ENCODE assay signal across 20 cellular contexts in genomic region chr19:29014857-29015436, GRCh38.
DNase-seq lines count a peak whose midpoint lies in the region; ATAC-seq and TF ChIP-seq lines count a peak whose summit lies in the region.
"Had no signal": no experiment of that assay in that cellular context is flagged by ENCODE, and none has a peak within 500 bp of the region (broad histone marks: within the 10 kb centered on the region; RNA-seq: fewer than 3 reads in every experiment).

No MANE protein-coding gene starts in this region.

- H3K9ac ChIP-seq in IMR-90 (ENCODE audit: low read depth, low read length) (no peak overlapping the region), neural progenitor cell (no peak overlapping the region)

- no peak overlapping the region for H2BK15ac ChIP-seq in IMR-90 (ENCODE audit: low read depth, low read length)

- H3K27ac Mint-ChIP-seq in chondrocyte (ENCODE audit: unreplicated experiment) (no peak overlapping the region), neural progenitor cell (no peak overlapping the region)
- H3K27ac Mint-ChIP-seq: CD4-positive, alpha-beta memory T cell; stimulated activated naive B cell treated with anti-CD40 and anti-IgM and Interleukin-4, amounts not matched to agents 10 μg/mL and 1 μg/mL and 100 μg/mL, for 72 hours had no signal

- in situ Hi-C loops in IMR-90 (cut with MboI; ENCODE audit: low sequenced_read_pairs): no loop called here

- dilution Hi-C loops in IMR-90 (cut with HindIII; ENCODE audit: low sequenced_read_pairs, unreplicated experiment): no loop called here

- WGBS in IMR-90 (ENCODE audit: extremely low coverage in 2 of 2, insufficient read length in 1 of 2), 2 experiments: 67% methylated on average over 13 of the region's 14 CpGs; no CpG with 5 or more reads in 1 of the 2 experiments

- H4K8ac ChIP-seq in IMR-90 (ENCODE audit: low read depth in 2 of 2, low read length in 2 of 2): no peak overlapping the region

- H3K9me3 ChIP-seq in IMR-90 (ENCODE audit: control insufficient read depth, insufficient read depth, low read length) (no peaks in the 10 kb centered on the region), neural progenitor cell (ENCODE audit: low read depth) (no peaks in the 10 kb centered on the region), lower lobe of right lung (no peaks in the 10 kb centered on the region)
- H3K9me3 ChIP-seq: gastrocnemius medialis, thoracic aorta had no signal

- H4K5ac ChIP-seq in IMR-90 (ENCODE audit: low read depth, low read length): no peak overlapping the region

- TF ChIP-seq RAD21 in IMR-90 (IDR thresholded peaks at IDR 0.05; ENCODE audit: low read length): no peak

- H3K36me3 ChIP-seq in IMR-90 (ENCODE audit: control insufficient read depth, insufficient read depth, low read length): no peaks in the 10 kb centered on the region
- no peaks in the 10 kb centered on the region for H3K36me3 ChIP-seq in neural progenitor cell
- no peaks in the 10 kb centered on the region for H3K36me3 ChIP-seq in lower lobe of right lung
- H3K36me3 ChIP-seq: gastrocnemius medialis, thoracic aorta had no signal

- H2AFZ ChIP-seq in IMR-90 (replicated peaks; ENCODE audit: low read length, poor library complexity) (no peak overlapping the region), neural progenitor cell (replicated peaks) (no peak overlapping the region)

- H3K23ac ChIP-seq in IMR-90 (ENCODE audit: low read depth, low read length): no peak overlapping the region

- peaks cover 39% of the 10 kb centered on the region for H3K27me3 Mint-ChIP-seq in chondrocyte (ENCODE audit: low read depth)
- peaks cover 45% of the 10 kb centered on the region for H3K27me3 Mint-ChIP-seq in neural progenitor cell (ENCODE audit: insufficient read depth, low read depth)

- H3K9me1 ChIP-seq in IMR-90 (ENCODE audit: insufficient read depth, low read length): no peaks in the 10 kb centered on the region

- no peaks in the 10 kb centered on the region for H3K36me3 Mint-ChIP-seq in chondrocyte (ENCODE audit: low read depth)
- no peaks in the 10 kb centered on the region for H3K36me3 Mint-ChIP-seq in neural progenitor cell
- H3K36me3 Mint-ChIP-seq: CD4-positive, alpha-beta memory T cell; stimulated activated naive B cell treated with anti-CD40 and anti-IgM and Interleukin-4, amounts not matched to agents 10 μg/mL and 1 μg/mL and 100 μg/mL, for 72 hours had no signal

- H3K4me2 ChIP-seq in IMR-90 (ENCODE audit: low read depth, low read length): no peak overlapping the region
- no peak overlapping the region for H3K4me2 ChIP-seq in neural progenitor cell

- no peak overlapping the region for H3K4me3 Mint-ChIP-seq in chondrocyte (ENCODE audit: unreplicated experiment)
- peak overlapping the region; percentile 50 for H3K4me3 Mint-ChIP-seq in neural progenitor cell
- H3K4me3 Mint-ChIP-seq: CD4-positive, alpha-beta memory T cell; stimulated activated naive B cell treated with anti-CD40 and anti-IgM and Interleukin-4, amounts not matched to agents 10 μg/mL and 1 μg/mL and 100 μg/mL, for 72 hours had no signal

- H4K20me1 ChIP-seq in IMR-90 (ENCODE audit: insufficient read depth, low read length) (no peaks in the 10 kb centered on the region), neural progenitor cell (ENCODE audit: low read depth) (no peaks in the 10 kb centered on the region)

- H3K14ac ChIP-seq in IMR-90 (replicated peaks; ENCODE audit: low read depth, low read length): no peak overlapping the region

- no peak overlapping the region for H3K4me3 ChIP-seq in IMR-90 (ENCODE audit: insufficient read depth, low read depth, low read length)
- H3K4me3 ChIP-seq in neural progenitor cell: no peak overlapping the region
- no peak overlapping the region for H3K4me3 ChIP-seq in lower lobe of right lung
- H3K4me3 ChIP-seq: gastrocnemius medialis, thoracic aorta had no signal

- H3K4me1 ChIP-seq in IMR-90 (ENCODE audit: control insufficient read depth, insufficient read depth, low read length): no peaks in the 10 kb centered on the region
- peaks cover 11% of the 10 kb centered on the region for H3K4me1 ChIP-seq in neural progenitor cell
- H3K4me1 ChIP-seq in lower lobe of right lung: no peaks in the 10 kb centered on the region
- H3K4me1 ChIP-seq: gastrocnemius medialis had no signal

- TF ChIP-seq POLR2A in IMR-90 (IDR thresholded peaks at IDR 0.05; ENCODE audit: low read depth, low read length): no peak

- no peaks in the 10 kb centered on the region for H3K79me2 ChIP-seq in neural progenitor cell (ENCODE audit: low read depth)

- H2AK5ac ChIP-seq in IMR-90 (ENCODE audit: low read depth, low read length): no peak overlapping the region

- no peaks in the 10 kb centered on the region for H3K9me3 Mint-ChIP-seq in chondrocyte (ENCODE audit: low read depth)
- peaks cover 4% of the 10 kb centered on the region for H3K9me3 Mint-ChIP-seq in neural progenitor cell
- H3K9me3 Mint-ChIP-seq: stimulated activated naive B cell treated with anti-CD40 and anti-IgM and Interleukin-4, amounts not matched to agents 10 μg/mL and 1 μg/mL and 100 μg/mL, for 72 hours had no signal

- no peak overlapping the region for H2AK9ac ChIP-seq in IMR-90 (replicated peaks; ENCODE audit: low read depth, low read length, poor library complexity)

- no peaks in the 10 kb centered on the region for H3K79me1 ChIP-seq in IMR-90 (ENCODE audit: low read depth in 1 of 2, low read length in 2 of 2)

- H2BK5ac ChIP-seq in IMR-90 (ENCODE audit: low read depth, low read length, poor library complexity, severe bottlenecking): no peak overlapping the region

- POLR2A ChIA-PET in IMR-90 (lab: Charles Lee; ENCODE audit: unreplicated experiment): no interaction called here

- TF ChIP-seq CTCF in IMR-90 (conservative IDR thresholded peaks at IDR 0.05; ENCODE audit: low read depth, low read length): no peak
- peak; percentile 10 for TF ChIP-seq CTCF in chondrocyte (IDR thresholded peaks at IDR 0.05)
- no peak for TF ChIP-seq CTCF in neural progenitor cell (IDR thresholded peaks at IDR 0.05)
- TF ChIP-seq CTCF in lower lobe of right lung (IDR thresholded peaks at IDR 0.05): no peak

- intact Hi-C loops in IMR-90 (cut with micrococcal nuclease) (no loop called here), lower lobe of right lung (cut with DNase I) (no loop called here)

- H4K91ac ChIP-seq in IMR-90 (ENCODE audit: insufficient read depth, low read depth, low read length): no peak overlapping the region

- DNase-seq in ELR (ENCODE audit: low read depth): peak; percentile 3
- DNase-seq in IMR-90: no peak
- DNase-seq in chondrocyte (ENCODE audit: low spot score): no peak
- no peak for DNase-seq in neural progenitor cell (ENCODE audit: low spot score)
- no peak for DNase-seq in COLO829 (ENCODE audit: low spot score)
- no peak for DNase-seq in NCI-H446 treated with DMSO at 0.1 percent for 48 hours (lab: John Stamatoyannopoulos, UW)
- no peak for DNase-seq in lower lobe of right lung
- DNase-seq: activated naive CD4-positive, alpha-beta T cell treated with anti-CD3 and anti-CD28 coated beads, Interleukin-2, amount 50 U/mL, for 16 hours; CD4-positive, alpha-beta memory T cell; DMS153; erythroblast; gastrocnemius medialis; hypothalamus; islet precursor cell; NCI-H510A treated with DMSO at 0.1 percent for 48 hours; nucleus accumbens; stimulated activated CD4-positive, alpha-beta T cell treated with anti-CD3 and anti-CD28 coated beads, Interleukin-2, amount 100 ng/mL, for 24 hours; stimulated activated naive B cell treated with anti-CD40 and anti-IgM and Interleukin-4, amounts not matched to agents 10 μg/mL and 1 μg/mL and 100 μg/mL, for 72 hours had no signal

- no TSS peak for BruUV-seq in IMR-90 (replicated peaks; lab: Mats Ljungman, UMichigan)

- no peak overlapping the region for H3K18ac ChIP-seq in IMR-90 (ENCODE audit: low read depth, low read length)

- CTCF ChIA-PET in IMR-90 (lab: Yijun Ruan, JAX): no interaction called here

- no peak overlapping the region for H3K27ac ChIP-seq in IMR-90 (ENCODE audit: insufficient read depth, low read length)
- no peak overlapping the region for H3K27ac ChIP-seq in neural progenitor cell
- H3K27ac ChIP-seq in lower lobe of right lung: no peak overlapping the region
- H3K27ac ChIP-seq: gastrocnemius medialis, thoracic aorta had no signal

- H3K4me1 Mint-ChIP-seq in chondrocyte (ENCODE audit: low read depth): no peaks in the 10 kb centered on the region
- H3K4me1 Mint-ChIP-seq in neural progenitor cell: peaks cover 20% of the 10 kb centered on the region
- H3K4me1 Mint-ChIP-seq: CD4-positive, alpha-beta memory T cell; stimulated activated naive B cell treated with anti-CD40 and anti-IgM and Interleukin-4, amounts not matched to agents 10 μg/mL and 1 μg/mL and 100 μg/mL, for 72 hours had no signal

- ATAC-seq in IMR-90 (ENCODE audit: low read depth) (peak; percentile 21; the same call in 1 of the 2 replicates), lower lobe of right lung (no peak)
- ATAC-seq: activated CD4-positive, CD25-positive, alpha-beta regulatory T cell treated with anti-CD3 and anti-CD28 coated beads, Interleukin-2, amount 50 U/mL, for 24 hours; gastrocnemius medialis had no signal

- no peak overlapping the region for H3K56ac ChIP-seq in IMR-90 (ENCODE audit: extremely low read depth, insufficient read depth, low read length)

- H3K27me3 ChIP-seq in IMR-90 (ENCODE audit: control insufficient read depth, insufficient read depth, low read length) (no peaks in the 10 kb centered on the region; the same call in 1 of the 2 replicates), neural progenitor cell (peaks cover 10% of the 10 kb centered on the region), lower lobe of right lung (ENCODE audit: low read depth) (peaks cover 9% of the 10 kb centered on the region)

- no peak overlapping the region for H2BK20ac ChIP-seq in IMR-90 (ENCODE audit: low read depth, low read length)

- no peak overlapping the region for H2BK120ac ChIP-seq in IMR-90 (ENCODE audit: low read depth, low read length)

- no peak overlapping the region for H3K4ac ChIP-seq in IMR-90 (ENCODE audit: low read depth, low read length)

- H3F3A ChIP-seq in neural progenitor cell (ENCODE audit: low read depth): peaks cover 19% of the 10 kb centered on the region

TF ChIP-seq in IMR-90, 13 proteins besides CTCF, POLR2A, EP300 and RAD21 (continues in another document):
- TF ChIP-seq BHLHE40 (IDR thresholded peaks at IDR 0.05; ENCODE audit: low read depth, low read length): no peak
- no peak for TF ChIP-seq MAFK (IDR thresholded peaks at IDR 0.05; ENCODE audit: low read depth, low read length)
- no peak for TF ChIP-seq RFX5 (IDR thresholded peaks at IDR 0.05; ENCODE audit: low read depth, low read length)
- TF ChIP-seq CHD1 (IDR thresholded peaks at IDR 0.05; ENCODE audit: low read depth, low read length): no peak
- no peak for TF ChIP-seq MAZ (IDR thresholded peaks at IDR 0.05; ENCODE audit: borderline replicate concordance, low read depth, low read length)
- TF ChIP-seq FOS (IDR thresholded peaks at IDR 0.05; ENCODE audit: low read depth, low read length): no peak
- TF ChIP-seq CEBPB (IDR thresholded peaks at IDR 0.05; ENCODE audit: low read depth, low read length): no peak
- TF ChIP-seq MXI1 (IDR thresholded peaks at IDR 0.05; ENCODE audit: borderline replicate concordance, low read depth, low read length): no peak
